Comparison of ENCODE assay signal across 9 cellular contexts in genomic region chr5:138354387-138354786, GRCh38. TPM values are rescaled to one million over a fixed set of nuclear protein-coding genes. Genes with fewer than 3 reads are reported as not detected.
DNase-seq lines count a peak whose midpoint lies in the region; ATAC-seq, FAIRE-seq and TF ChIP-seq lines count a peak whose summit lies in the region.
"Had no signal": no experiment of that assay in that cellular context is flagged by ENCODE, and none has a peak within 500 bp of the region (broad histone marks: within the 10 kb centered on the region; RNA-seq: fewer than 3 reads in every experiment).

No MANE protein-coding gene starts in this region.

- TF ChIP-seq CTCF in heart right ventricle (IDR thresholded peaks at IDR 0.05) (no peak), GM12878 (IDR thresholded peaks at IDR 0.05 in 2 of 3, conservative IDR thresholded peaks at IDR 0.05 in 1 of 3; ENCODE audit: control insufficient read depth in 2 of 3, extremely low read depth in 1 of 3, insufficient read depth in 1 of 3, low read depth in 3 of 3, low read length in 3 of 3) (no peak)

- in situ Hi-C loops in GM12878 (cut with MboI): no loop called here

- SMC1A ChIA-PET in GM12878 (lab: Charles Lee; ENCODE audit: uncharacterized antibody, unreplicated experiment): interaction anchor here (0.6 to 6.5 kb wide), 14 partner anchors 14 to 609 kb away, joined by 3 to 102 read pairs (median 5); partner anchors contain the start of genes BRD8, CDC23, CDC25C and FAM53C

- no TSS peak for BruUV-seq in GM12878 (replicated peaks; lab: Mats Ljungman, UMichigan)

- no peak for TF ChIP-seq POLR2A in GM12878 (IDR thresholded peaks at IDR 0.05; ENCODE audit: low read depth, low read length)

- CTCF ChIA-PET in GM12878 (lab: Yijun Ruan, JAX): interaction anchor here (0.6 to 7.7 kb wide), 18 partner anchors 7 to 419 kb away, joined by 3 to 266 read pairs (median 8); partner anchors contain the start of genes BRD8, CDC23, CDC25C and EGR1

- H3K9ac ChIP-seq in GM12878 (ENCODE audit: control insufficient read depth, insufficient read depth, low read length): peak overlapping the region; percentile 96

- no peaks in the 10 kb centered on the region for H3K27me3 ChIP-seq in heart right ventricle
- H3K27me3 ChIP-seq in GM12878 (replicated peaks in 1 of 2; ENCODE audit: control insufficient read depth in 2 of 2, insufficient read depth in 2 of 2, low read length in 1 of 2): no peaks in the 10 kb centered on the region

- POLR2A ChIA-PET in GM12878 (lab: Charles Lee): interaction anchor here (0.5 to 8.9 kb wide), 6 partner anchors 14 to 189 kb away, joined by 3 to 143 read pairs (median 11); partner anchors contain the start of genes CDC25C, ETF1 and FAM53C

- no peaks in the 10 kb centered on the region for H4K20me1 ChIP-seq in GM12878 (ENCODE audit: control insufficient read depth, insufficient read depth)

- H3K36me3 ChIP-seq in heart right ventricle (peaks cover 0 to 3% (median 0%) of the 10 kb centered on the region in 9 donors), GM12878 (ENCODE audit: control insufficient read depth in 2 of 2, insufficient read depth in 2 of 2, low read length in 1 of 2) (peaks cover 0 to 4% of the 10 kb centered on the region in 2 experiments; a peak in 1 of 4 replicates), urinary bladder (ENCODE audit: insufficient read depth) (no peaks in the 10 kb centered on the region)

- DNase-seq in heart right ventricle: no peak
- no peak for DNase-seq in Right ventricle myocardium inferior (ENCODE audit: missing footprints)
- DNase-seq in GM12878 (ENCODE audit: low read depth, low spot score): no peak
- no peak for DNase-seq in memory B cell (ENCODE audit: low spot score in 2 of 2)
- no peak for DNase-seq in MV-4-11 (lab: John Stamatoyannopoulos, UW)
- DNase-seq in activated gamma-delta T cell treated with Interleukin-2 at 50 U/mL for 16 hours: no peak
- DNase-seq: NCI-H2171 had no signal

- H3K4me3 ChIP-seq in heart right ventricle: peak overlapping the region; percentile 73 to 99 (median 94)
- peak overlapping the region; percentile 99 for H3K4me3 ChIP-seq in GM12878
- peak overlapping the region; percentile 99 for H3K4me3 ChIP-seq in urinary bladder (ENCODE audit: low read depth, low read length)

- no peak for TF ChIP-seq RAD21 in GM12878 (IDR thresholded peaks at IDR 0.05; ENCODE audit: insufficient read depth, low read depth, low read length)

- RAD21 ChIA-PET in GM12878 (lab: Charles Lee; ENCODE audit: unreplicated experiment): interaction anchor here (0.9 to 4.0 kb wide), 7 partner anchors 15 to 221 kb away, joined by 3 to 22 read pairs (median 14); partner anchors contain the start of genes BRD8, CDC25C, FAM53C and HSPA9

- H2AFZ ChIP-seq in GM12878 (ENCODE audit: control insufficient read depth, low read depth, low read length): no peak overlapping the region

- 12 to 16% methylated on average over 5 of the region's 5 CpGs for WGBS in heart right ventricle, 2 donors
- 18% methylated on average over 5 of the region's 5 CpGs for WGBS in GM12878 (ENCODE audit: insufficient coverage, insufficient replicate concordance, low lambda C conversion rate, missing lambda C conversion rate)
- WGBS in urinary bladder: 11% methylated on average over 5 of the region's 5 CpGs

- peaks cover 40% of the 10 kb centered on the region for H3K4me1 Mint-ChIP-seq in memory B cell

- H3K36me3 Mint-ChIP-seq in memory B cell: peaks cover 1% of the 10 kb centered on the region

- peaks cover 53% of the 10 kb centered on the region for H3K79me2 ChIP-seq in GM12878 (ENCODE audit: control insufficient read depth, insufficient read depth, low read length)

- peak overlapping the region; percentile 90 for H3K4me2 ChIP-seq in GM12878 (ENCODE audit: control insufficient read depth, insufficient read depth)

- H3K27me3 Mint-ChIP-seq in memory B cell: no peaks in the 10 kb centered on the region

- no peak for ATAC-seq in heart right ventricle
- no peak for ATAC-seq in Right ventricle myocardium inferior
- ATAC-seq in GM12878: no peak
- ATAC-seq in memory B cell (ENCODE audit: low read depth): no peak
- no peak for ATAC-seq in GM21381 (IDR thresholded peaks at IDR 0.05; ENCODE audit: unreplicated experiment)

- H3K4me1 ChIP-seq in heart right ventricle: peaks cover 8 to 67% (median 46%) of the 10 kb centered on the region in 9 donors
- peaks cover 3% of the 10 kb centered on the region for H3K4me1 ChIP-seq in GM12878 (ENCODE audit: control insufficient read depth, insufficient read depth, low read length)
- peaks cover 2% of the 10 kb centered on the region for H3K4me1 ChIP-seq in urinary bladder (ENCODE audit: insufficient read depth)

- H3K27ac ChIP-seq in heart right ventricle (peak overlapping the region in 7 of 10 donors; percentile 95 to 99 (median 98)), GM12878 (ENCODE audit: control insufficient read depth, insufficient read depth) (peak overlapping the region; percentile 93), urinary bladder (ENCODE audit: low read depth) (peak overlapping the region; percentile 40)

- H3K9me3 ChIP-seq in heart right ventricle (peaks cover 0 to 7% (median 5%) of the 10 kb centered on the region in 11 donors), GM12878 (replicated peaks; ENCODE audit: control insufficient read depth, insufficient read depth, low read length) (no peaks in the 10 kb centered on the region)

- peak overlapping the region; percentile 95 for H3K4me3 Mint-ChIP-seq in memory B cell

- peak overlapping the region; percentile 94 for H3K27ac Mint-ChIP-seq in memory B cell

- no peak for TF ChIP-seq EP300 in GM12878 (IDR thresholded peaks at IDR 0.05; ENCODE audit: borderline replicate concordance in 1 of 2, control insufficient read depth in 1 of 2, low read depth in 2 of 2, low read length in 2 of 2)

- H3K9me3 Mint-ChIP-seq in memory B cell: peaks cover 4% of the 10 kb centered on the region

- intact Hi-C loops in heart right ventricle (cut with DNase I) (loop anchor here in 2 of 10 donors (5.0 to 10.0 kb wide), 2 partner anchors 130 to 138 kb away; no protein-coding TSS in a partner anchor), Right ventricle myocardium inferior (cut with DNase I) (no loop called here), GM12878 (cut with micrococcal nuclease; ENCODE audit: unreplicated experiment) (loop anchor here (10.0 kb wide), 1 partner anchor 320 kb away; the partner anchor contains the start of gene FAM13B)

- no peak for FAIRE-seq in GM12878 (lab: Jason Lieb, UNC)

RNA-seq across cellular contexts. Expression of gene KDM3B, which starts 1.9 kb away (rescaled TPM):
- total RNA-seq in heart right ventricle (10 to 100 TPM; 31.9 to 57.3 (median 48.3) TPM), Right ventricle myocardium inferior (36.3 TPM), GM12878 (2014; rRNA removed) (30.3 and 32.0 TPM in 2 replicates), GM12878 (2014; rRNA removed; fragmentation: Illumina TruSeq; extraction: Trizol) (30.5 and 30.9 TPM in 2 replicates), GM12878 (2021) (41.0 and 43.1 TPM in 2 replicates), urinary bladder (68.7 TPM)
- polyA plus RNA-seq in heart right ventricle (10 to 100 TPM; 11.9 to 22.4 TPM), GM12878 (2011; rRNA removed) (31.3 and 35.0 TPM in 2 replicates), GM12878 (2014; fragmentation: Illumina TruSeq; extraction: Trizol) (45.7 and 52.5 TPM in 2 replicates), GM12878 (2014; fragmentation: Nextera tagmentation; extraction: Ambion mirVana) (1 to 10 TPM; 8.5 to 9.6 TPM), GM12878 (2014; rRNA removed) (26.7 and 27.7 TPM in 2 replicates), GM12878 (2016; fragmentation: Nextera tagmentation; extraction: Ambion mirVana) (10 to 100 TPM; 13.9 to 14.8 TPM), urinary bladder (36.2 TPM)
- total RNA-seq in GM12878 (2013; cell fraction: nucleolus; rRNA removed): 82.4 and 90.1 TPM in 2 replicates
- 24.3 TPM for polyA plus RNA-seq in GM12878 (2011; ENCODE audit: low read depth)
- polyA plus RNA-seq in GM12878 (2011; cell fraction: cytosol; rRNA removed): 16.1 and 20.2 TPM in 2 replicates
- 32.7 and 33.7 TPM in 2 replicates for polyA plus RNA-seq in GM12878 (2011; cell fraction: nucleus; rRNA removed)
- 24.3 and 27.3 TPM in 2 replicates for polyA plus RNA-seq in GM12878 (2012)
- polyA minus RNA-seq in GM12878 (2011; rRNA and poly(A)+ RNA removed): 50.0 and 67.0 TPM in 2 replicates
- polyA minus RNA-seq in GM12878 (2011; cell fraction: cytosol; rRNA and poly(A)+ RNA removed): 20.2 and 25.3 TPM in 2 replicates
- 18.3 and 29.3 TPM in 2 replicates for polyA minus RNA-seq in GM12878 (2011; cell fraction: nucleus; rRNA and poly(A)+ RNA removed)

RNA-seq across cellular contexts. Expression of gene FAM53C, which starts 16.3 kb away (rescaled TPM):
- 10 to 100 TPM; 20.4 to 29.9 (median 25.1) TPM for total RNA-seq in heart right ventricle
- 10 to 100 TPM in 1 of 2 donors, 1 to 10 TPM in 1; 8.8 to 14.9 TPM for polyA plus RNA-seq in heart right ventricle
- total RNA-seq in Right ventricle myocardium inferior: 30.8 TPM
- total RNA-seq in GM12878 (2013; cell fraction: nucleolus; rRNA removed): 26.9 and 29.4 TPM in 2 replicates
- total RNA-seq in GM12878 (2014; rRNA removed): 25.6 and 29.4 TPM in 2 replicates
- total RNA-seq in GM12878 (2014; rRNA removed; fragmentation: Illumina TruSeq; extraction: Trizol): 16.8 and 17.6 TPM in 2 replicates
- total RNA-seq in GM12878 (2021): 27.9 and 31.3 TPM in 2 replicates
- 22.9 TPM for polyA plus RNA-seq in GM12878 (2011; ENCODE audit: low read depth)
- 21.8 and 29.3 TPM in 2 replicates for polyA plus RNA-seq in GM12878 (2011; rRNA removed)
- polyA plus RNA-seq in GM12878 (2011; cell fraction: cytosol; rRNA removed): 25.3 and 31.6 TPM in 2 replicates
- polyA plus RNA-seq in GM12878 (2011; cell fraction: nucleus; rRNA removed): 32.4 and 38.4 TPM in 2 replicates
- 23.5 and 28.3 TPM in 2 replicates for polyA plus RNA-seq in GM12878 (2012)
- polyA plus RNA-seq in GM12878 (2014; fragmentation: Illumina TruSeq; extraction: Trizol): 20.1 and 22.5 TPM in 2 replicates
- polyA plus RNA-seq in GM12878 (2014; fragmentation: Nextera tagmentation; extraction: Ambion mirVana): 1 to 10 TPM; 8.0 to 8.8 TPM
- 21.3 and 22.0 TPM in 2 replicates for polyA plus RNA-seq in GM12878 (2014; rRNA removed)
- polyA plus RNA-seq in GM12878 (2016; fragmentation: Nextera tagmentation; extraction: Ambion mirVana): 10 to 100 TPM; 29.3 to 30.8 TPM
- 33.6 and 37.1 TPM in 2 replicates for polyA minus RNA-seq in GM12878 (2011; rRNA and poly(A)+ RNA removed)
- polyA minus RNA-seq in GM12878 (2011; cell fraction: cytosol; rRNA and poly(A)+ RNA removed): 10.2 and 15.2 TPM in 2 replicates
- 16.6 and 21.1 TPM in 2 replicates for polyA minus RNA-seq in GM12878 (2011; cell fraction: nucleus; rRNA and poly(A)+ RNA removed)
- total RNA-seq in urinary bladder: 20.3 TPM
- polyA plus RNA-seq in urinary bladder: 22.9 TPM

RNA-seq across cellular contexts. Expression of gene CDC25C, which starts 22.8 kb away (rescaled TPM):
- total RNA-seq in heart right ventricle (under 1 TPM in 5 of 10 donors, not detected in 5; 0.13 to 0.74 (median 0.38) TPM), Right ventricle myocardium inferior (0.24 TPM), GM12878 (2014; rRNA removed) (12.2 and 14.4 TPM in 2 replicates), GM12878 (2014; rRNA removed; fragmentation: Illumina TruSeq; extraction: Trizol) (15.1 and 15.4 TPM in 2 replicates), GM12878 (2021) (9.2 and 10.2 TPM in 2 replicates), urinary bladder (6.1 TPM)
- polyA plus RNA-seq in heart right ventricle (under 1 TPM in 1 of 2 donors, not detected in 1; 0.03 TPM), GM12878 (2011; rRNA removed) (30.7 and 38.9 TPM in 2 replicates), GM12878 (2014; fragmentation: Illumina TruSeq; extraction: Trizol) (15.9 and 21.4 TPM in 2 replicates), GM12878 (2014; fragmentation: Nextera tagmentation; extraction: Ambion mirVana) (10 to 100 TPM; 14.0 to 14.3 TPM), GM12878 (2014; rRNA removed) (11.4 and 11.6 TPM in 2 replicates), GM12878 (2016; fragmentation: Nextera tagmentation; extraction: Ambion mirVana) (10 to 100 TPM; 15.5 to 15.9 TPM), urinary bladder (0.13 TPM)
- 20.1 and 22.2 TPM in 2 replicates for total RNA-seq in GM12878 (2013; cell fraction: nucleolus; rRNA removed)
- 5.7 TPM for polyA plus RNA-seq in GM12878 (2011; ENCODE audit: low read depth)
- 18.7 and 21.1 TPM in 2 replicates for polyA plus RNA-seq in GM12878 (2011; cell fraction: cytosol; rRNA removed)
- polyA plus RNA-seq in GM12878 (2011; cell fraction: nucleus; rRNA removed): 19.3 and 20.4 TPM in 2 replicates
- polyA plus RNA-seq in GM12878 (2012): 4.4 and 8.1 TPM in 2 replicates
- polyA minus RNA-seq in GM12878 (2011; rRNA and poly(A)+ RNA removed): 21.7 and 22.5 TPM in 2 replicates
- polyA minus RNA-seq in GM12878 (2011; cell fraction: cytosol; rRNA and poly(A)+ RNA removed): 7.2 and 8.8 TPM in 2 replicates
- 11.6 and 13.6 TPM in 2 replicates for polyA minus RNA-seq in GM12878 (2011; cell fraction: nucleus; rRNA and poly(A)+ RNA removed)

Comparison
In these comparisons a context has a peak if more than half of its experiments do, and no peak if none do; other contexts are left out.
1. H3K27ac ChIP-seq: peak in every context shown above with its lines; median percentile 98 in heart right ventricle; 93 in GM12878; 40 in urinary bladder.